In genomic region chr3:14826069-14826468, GRCh38 we compare ENCODE assay signal across 33 cellular contexts. TPM values are rescaled to one million over a fixed set of nuclear protein-coding genes. Genes with fewer than 3 reads are reported as not detected.
"Had no signal": no experiment of that assay in that cellular context is flagged by ENCODE, and none has a peak within 500 bp of the region (broad histone marks: within the 10 kb centered on the region; RNA-seq: fewer than 3 reads in every experiment).

No MANE protein-coding gene starts in this region.

- DNase-seq: activated effector memory CD4-positive, alpha-beta T cell treated with anti-CD3 and anti-CD28 coated beads, Interleukin-2, amount 50 U/mL, for 16 hours; activated effector memory CD4-positive, alpha-beta T cell treated with Interleukin-2 at 50 U/mL for 16 hours; activated gamma-delta T cell; activated gamma-delta T cell treated with Interleukin-2 at 50 U/mL for 16 hours; activated naive CD4-positive, alpha-beta T cell; activated naive CD4-positive, alpha-beta T cell treated with anti-CD3 and anti-CD28 coated beads for 36 hours; activated naive CD4-positive, alpha-beta T cell treated with anti-CD3 and anti-CD28 coated beads, Interleukin-2, amount 10 ng/mL, durations not matched to agents 7 days and 5 days; activated naive CD4-positive, alpha-beta T cell treated with anti-CD3 and anti-CD28 coated beads, Interleukin-2, amount 50 U/mL, for 16 hours; activated naive CD4-positive, alpha-beta T cell treated with Interleukin-2 at 50 U/mL for 16 hours; activated naive CD8-positive, alpha-beta T cell treated with anti-CD3 and anti-CD28 coated beads for 36 hours; activated naive CD8-positive, alpha-beta T cell treated with anti-CD3 and anti-CD28 coated beads, Interleukin-2, amount 10 ng/mL, durations not matched to agents 7 days and 5 days; activated naive CD8-positive, alpha-beta T cell treated with anti-CD3 and anti-CD28 coated beads, Interleukin-2, amount 50 U/mL, for 24 hours; activated T-cell treated with anti-CD3 and anti-CD28 coated beads, Interleukin-2, amount 50 U/mL, for 1 hour; activated T-cell treated with anti-CD3 and anti-CD28 coated beads, Interleukin-2, amount 50 U/mL, for 24 hours; activated T-cell treated with anti-CD3 and anti-CD28 coated beads, Interleukin-2, amount 50 U/mL, for 4 hours; activated T-cell treated with anti-CD3 and anti-CD28 coated beads, Interleukin-2, amount 50 U/mL, for 48 hours; activated T-cell treated with anti-CD3 and anti-CD28 coated beads, Interleukin-2, amount 50 U/mL, for 72 hours; adrenal gland; amniotic stem cell; amygdala; anterior cingulate cortex; aorta; body of pancreas; brain microvascular endothelial cell; caudate nucleus; central memory CD4-positive, alpha-beta T cell; cerebellar nuclear complex had no signal

- H3K27me3 ChIP-seq: adrenal gland, ascending aorta, body of pancreas, brain microvascular endothelial cell, breast epithelium, cardiac muscle cell had no signal

- H3K9me3 ChIP-seq: adrenal gland, ascending aorta, body of pancreas, breast epithelium had no signal

- H3K4me1 ChIP-seq: ascending aorta, body of pancreas, breast epithelium had no signal

- H3K27ac ChIP-seq: adrenal gland, ascending aorta, body of pancreas, brain microvascular endothelial cell, breast epithelium, cardiac muscle cell had no signal

- H3K4me3 ChIP-seq: adrenal gland, ascending aorta, body of pancreas, breast epithelium, cardiac muscle cell had no signal

- H3K36me3 ChIP-seq: adrenal gland, ascending aorta, brain microvascular endothelial cell, breast epithelium, cardiac muscle cell had no signal

RNA-seq across cellular contexts. Expression of gene FGD5, which starts 7.3 kb away (rescaled TPM):
- total RNA-seq: activated naive CD4-positive, alpha-beta T cell treated with anti-CD3 and anti-CD28 coated beads for 36 hours; activated naive CD4-positive, alpha-beta T cell treated with anti-CD3 and anti-CD28 coated beads, Interleukin-2, amount 50 U/mL, for 72 hours; activated T-cell treated with anti-CD3 and anti-CD28 coated beads, Interleukin-2, amount 50 U/mL, for 72 hours; activated T-helper 1 cell treated with anti-CD3 and anti-CD28 coated beads, Interleukin-12 subunit alpha, Interleukin-12 subunit beta, Interleukin-2, Interleukin-4 antibody, amounts not matched to agents 30 ng/mL and 10 ng/mL and 1 ng/mL, durations not matched to agents 14 hours and 24 hours and 36 hours; bronchial epithelial cell had no signal
